ENCODE assay signal across 1 cellular context in the genomic region with DNA sequence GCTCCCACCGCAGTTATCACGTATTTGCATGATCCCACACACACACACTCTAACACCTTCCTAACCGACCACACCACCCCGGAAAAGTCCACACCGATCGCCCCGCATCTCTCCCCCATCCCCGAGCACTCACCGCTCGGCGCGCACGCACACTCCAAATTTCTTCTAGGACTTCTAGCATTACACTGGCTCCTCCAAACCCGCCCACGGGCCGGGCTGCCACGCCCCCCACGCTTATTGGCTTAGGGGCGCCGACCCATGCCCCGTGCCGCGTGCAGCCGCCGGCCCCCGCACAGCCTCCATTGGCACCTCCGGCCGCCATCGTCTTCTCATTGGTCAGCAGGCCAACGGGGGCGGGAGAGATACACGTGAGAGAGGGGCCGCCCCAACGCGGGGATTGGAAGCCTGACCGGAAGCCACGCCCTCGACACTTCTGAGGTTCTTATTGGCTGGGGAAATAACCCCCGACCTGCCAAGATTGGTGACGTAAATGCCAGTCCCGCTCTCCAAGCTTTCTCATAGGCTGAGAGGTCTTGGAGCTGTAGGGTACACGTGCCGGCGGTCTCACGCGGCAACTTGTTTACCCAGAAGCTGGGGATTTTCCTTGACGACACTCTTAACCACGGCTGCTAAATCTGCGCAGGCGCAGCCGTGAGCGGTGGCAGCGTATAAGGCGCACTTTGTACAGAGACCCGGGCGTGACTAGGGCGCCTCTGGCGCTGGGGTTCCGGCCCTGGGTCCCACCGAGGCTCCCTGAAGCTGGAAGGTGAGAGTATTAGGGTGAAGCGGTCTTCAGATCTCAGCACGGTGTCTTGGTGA.
TF ChIP-seq lines count a peak whose summit lies in the region.

No MANE protein-coding gene starts in this region.

TF ChIP-seq in HCT116, 20 proteins besides CTCF, POLR2A, EP300 and RAD21 (continued from another document):
- TF ChIP-seq ZNF274 (IDR thresholded peaks at IDR 0.05; ENCODE audit: low read depth, low read length) (no peak), ZFX (IDR thresholded peaks at IDR 0.05) (0 out of 2 replicates have a peak, but pooled peaks have one; percentile 9), EZH2 (IDR thresholded peaks at IDR 0.05) (no peak), ELF1 (IDR thresholded peaks at IDR 0.05; ENCODE audit: borderline replicate concordance, low read depth) (no peak; the same call in 1 of the 2 replicates), JUND (IDR thresholded peaks at IDR 0.05) (no peak), SIN3A (IDR thresholded peaks at IDR 0.05; ENCODE audit: low read depth) (peak; percentile 93)
